ENCODE assay signal across 18 cellular contexts in genomic region chr2:148721520-148721931, GRCh38.
DNase-seq lines count a peak whose midpoint lies in the region; TF ChIP-seq lines count a peak whose summit lies in the region.
"Had no signal": no experiment of that assay in that cellular context is flagged by ENCODE, and none has a peak within 500 bp of the region (broad histone marks: within the 10 kb centered on the region; RNA-seq: fewer than 3 reads in every experiment).

No MANE protein-coding gene starts in this region.

- DNase-seq in AG10803 (ENCODE audit: low read depth) (peak; percentile 56), PC-9 (no peak), fibroblast of villous mesenchyme (ENCODE audit: low read depth) (peak; percentile 7), COR-L47 (lab: John Stamatoyannopoulos, UW) (no peak), GM10248 (ENCODE audit: extremely low spot score) (no peak)
- no peak for DNase-seq in CD4-positive, alpha-beta memory T cell
- DNase-seq in activated CD4-positive, alpha-beta T cell treated with anti-CD3 and anti-CD28 coated beads for 4 hours: no peak
- DNase-seq in activated CD8-positive, alpha-beta memory T cell treated with anti-CD3 and anti-CD28 coated beads, Interleukin-2, amount 50 U/mL, for 48 hours: no peak
- DNase-seq: activated CD4-positive, alpha-beta T cell treated with anti-CD3 and anti-CD28 coated beads for 48 hours; activated T-cell treated with anti-CD3 and anti-CD28 coated beads, Interleukin-2, amount 50 U/mL, for 4 hours; CD8-positive, alpha-beta memory T cell; H7; mesendoderm; NCI-H1048; NCI-H2171; Right ventricle myocardium superior; stimulated activated CD4-positive, alpha-beta T cell treated with anti-CD3 and anti-CD28 coated beads, Interleukin-4, amount 100 ng/mL, for 4 hours; T-helper 9 cell had no signal

- TF ChIP-seq CTCF in AG10803 (conservative IDR thresholded peaks at IDR 0.05; ENCODE audit: low read length) (no peak), PC-9 (conservative IDR thresholded peaks at IDR 0.05) (no peak), fibroblast of villous mesenchyme (IDR thresholded peaks at IDR 0.05; ENCODE audit: insufficient read depth, low read depth, low read length) (no peak), GM10248 (IDR thresholded peaks at IDR 0.05; ENCODE audit: control extremely low read depth, extremely low read depth, low read depth, missing control alignments) (no peak)

- no peaks in the 10 kb centered on the region for H3K27me3 Mint-ChIP-seq in CD4-positive, alpha-beta memory T cell
- H3K27me3 Mint-ChIP-seq: CD8-positive, alpha-beta memory T cell had no signal

- no TSS peak for BruUV-seq in PC-9 (replicated peaks; lab: Mats Ljungman, UMichigan)

- H3F3A ChIP-seq in PC-9 (ENCODE audit: insufficient read depth, low read depth): peaks cover 4% of the 10 kb centered on the region; the same call in 1 of the 2 replicates

- peaks cover 75 to 95% (median 86%) of the 10 kb centered on the region in 4 donors for H3K4me1 Mint-ChIP-seq in CD4-positive, alpha-beta memory T cell

- H4K20me1 ChIP-seq in PC-9 (ENCODE audit: insufficient read depth): peaks cover 22% of the 10 kb centered on the region

- H3K9me3 ChIP-seq in CD4-positive, alpha-beta memory T cell (ENCODE audit: control insufficient read depth in 1 of 2, low read length in 2 of 2): no peaks in the 10 kb centered on the region
- no peaks in the 10 kb centered on the region for H3K9me3 ChIP-seq in PC-9 (ENCODE audit: insufficient read depth, low read depth)

- H3K36me3 Mint-ChIP-seq in CD4-positive, alpha-beta memory T cell: peaks cover 26 to 27% of the 10 kb centered on the region in 2 donors

- CTCF ChIA-PET in CD4-positive, alpha-beta memory T cell (lab: Charles Lee; ENCODE audit: partially characterized antibody): no interaction called here
- CTCF ChIA-PET in PC-9 (lab: Charles Lee): no interaction called here
- CTCF ChIA-PET in GM10248 (lab: Yijun Ruan, JAX): interaction anchor here (0.7 to 2.9 kb wide), 3 partner anchors 12 to 48 kb away, joined by 3 to 8 read pairs (median 3); no protein-coding TSS in a partner anchor

- no peak overlapping the region for H3K4me2 ChIP-seq in PC-9

- H3K4me3 Mint-ChIP-seq in CD4-positive, alpha-beta memory T cell: peak overlapping the region in 5 of 8 donors; percentile 35 to 62 (median 45)
- H3K4me3 Mint-ChIP-seq: activated T-cell treated with anti-CD3 and anti-CD28 coated beads, Interleukin-2, amount 50 U/mL, for 4 hours had no signal

- H3K9me2 ChIP-seq in PC-9 (ENCODE audit: insufficient read depth): no peaks in the 10 kb centered on the region

- H3K27ac ChIP-seq in CD4-positive, alpha-beta memory T cell (ENCODE audit: low read depth, low read length): no peak overlapping the region
- peak overlapping the region; percentile 44; the same call in 1 of the 2 replicates for H3K27ac ChIP-seq in PC-9

- intact Hi-C loops in CD4-positive, alpha-beta memory T cell (cut with micrococcal nuclease): no loop called here
- intact Hi-C loops in PC-9 (cut with micrococcal nuclease; ENCODE audit: unreplicated experiment): no loop called here

- H3K27me3 ChIP-seq in CD4-positive, alpha-beta memory T cell (ENCODE audit: insufficient read depth, low read length): no peaks in the 10 kb centered on the region
- no peaks in the 10 kb centered on the region for H3K27me3 ChIP-seq in PC-9 (ENCODE audit: insufficient read depth, low read depth)

- POLR2A ChIA-PET in CD4-positive, alpha-beta memory T cell (lab: Charles Lee; ENCODE audit: partially characterized antibody): interaction anchor here (0.7 kb wide), 1 partner anchor 19 kb away, joined by 3 read pairs; no protein-coding TSS in a partner anchor
- POLR2A ChIA-PET in PC-9 (lab: Charles Lee; ENCODE audit: unreplicated experiment): no interaction called here
- POLR2A ChIA-PET in GM10248 (lab: Yijun Ruan, JAX): no interaction called here

- H3K4me1 ChIP-seq in CD4-positive, alpha-beta memory T cell (ENCODE audit: insufficient read depth, low read length): peaks cover 83% of the 10 kb centered on the region
- peaks cover 20% of the 10 kb centered on the region; the same call in 1 of the 2 replicates for H3K4me1 ChIP-seq in PC-9 (replicated peaks; ENCODE audit: insufficient read depth)

- H3K4me3 ChIP-seq in AG10803 (ENCODE audit: low read length) (no peak overlapping the region), PC-9 (no peak overlapping the region), fibroblast of villous mesenchyme (ENCODE audit: low read depth, low read length) (no peak overlapping the region)
- no peak overlapping the region for H3K4me3 ChIP-seq in CD4-positive, alpha-beta memory T cell (ENCODE audit: low read length in 2 of 2)

- H3K79me2 ChIP-seq in PC-9 (ENCODE audit: low read depth): peaks cover 89% of the 10 kb centered on the region

- no peaks in the 10 kb centered on the region for H3K36me3 ChIP-seq in CD4-positive, alpha-beta memory T cell (ENCODE audit: insufficient read depth, low read length)
- 0 out of 2 replicates have a peak, but pooled peaks cover 5% of the 10 kb centered on the region for H3K36me3 ChIP-seq in PC-9 (ENCODE audit: low read depth)

- H3K9me3 Mint-ChIP-seq in CD4-positive, alpha-beta memory T cell: peaks cover 0 to 8% (median 0%) of the 10 kb centered on the region in 8 donors
- H3K9me3 Mint-ChIP-seq: CD8-positive, alpha-beta memory T cell had no signal

- no peak overlapping the region for H2AFZ ChIP-seq in PC-9

- H3K27ac Mint-ChIP-seq in CD4-positive, alpha-beta memory T cell: peak overlapping the region in 3 of 7 donors; percentile 19 to 76 (median 67)

Comparison
In these comparisons a context has a peak if more than half of its experiments do, and no peak if none do; other contexts are left out.
1. DNase-seq: peak in AG10803 (single experiment) and fibroblast of villous mesenchyme (single experiment); none in CD4-positive, alpha-beta memory T cell (0 of 5), PC-9 (0 of 2), COR-L47 (single experiment), activated CD4-positive, alpha-beta T cell treated with anti-CD3 and anti-CD28 coated beads for 4 hours (0 of 2), GM10248 (single experiment) and activated CD8-positive, alpha-beta memory T cell treated with anti-CD3 and anti-CD28 coated beads, Interleukin-2, amount 50 U/mL, for 48 hours (single experiment).